In the genomic region with DNA sequence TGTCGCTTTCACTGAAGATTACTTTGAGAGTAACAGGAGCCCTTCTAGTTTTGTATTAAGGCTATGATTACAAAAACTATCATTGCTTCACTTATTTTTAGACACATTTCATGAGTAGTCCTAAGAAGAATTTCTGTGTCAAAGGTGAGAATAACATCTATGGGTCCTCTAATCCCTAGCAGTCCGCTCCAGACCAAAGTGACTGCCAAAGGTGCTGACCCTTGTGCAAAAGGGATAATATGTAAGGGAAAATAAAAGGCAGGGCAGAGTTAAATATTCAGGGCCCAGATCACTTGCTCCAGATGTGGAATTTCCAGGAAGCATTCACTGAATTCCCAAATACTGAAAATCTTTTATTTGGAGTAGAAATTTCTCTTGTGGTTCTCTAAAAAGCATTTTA, we compare ENCODE assay signal across 13 cellular contexts. TPM values are rescaled to one million over a fixed set of nuclear protein-coding genes. Genes with fewer than 3 reads are reported as not detected.
DNase-seq lines count a peak whose midpoint lies in the region; ATAC-seq and TF ChIP-seq lines count a peak whose summit lies in the region.
"Had no signal": no experiment of that assay in that cellular context is flagged by ENCODE, and none has a peak within 500 bp of the region (broad histone marks: within the 10 kb centered on the region; RNA-seq: fewer than 3 reads in every experiment).

No MANE protein-coding gene starts in this region.

- in situ Hi-C loops in Caki2 (cut with HindIII; ENCODE audit: low pct_unique_long_range_greater_than_20kb, low sequenced_read_pairs), result no loop called here

- H3K4me3 ChIP-seq in ascending aorta, result no peak overlapping the region
- H3K4me3 ChIP-seq in heart right ventricle, result no peak overlapping the region

- WGBS in heart right ventricle, 2 donors, result 24 to 50% methylated on average over 2 of the region's 2 CpGs

- H3K27ac ChIP-seq in ascending aorta (peak overlapping the region; percentile 2 to 43), heart right ventricle (peak overlapping the region in 9 of 10 donors; percentile 19 to 74 (median 43))

- H3K4me3 Mint-ChIP-seq in activated naive CD8-positive, alpha-beta T cell treated with anti-CD3 and anti-CD28 coated beads, Interleukin-2, amount 50 U/mL, for 24 hours, result no peak overlapping the region
- no peak overlapping the region for H3K4me3 Mint-ChIP-seq in activated T-cell treated with anti-CD3 and anti-CD28 coated beads, Interleukin-2, amount 50 U/mL, for 4 hours
- H3K4me3 Mint-ChIP-seq: activated CD4-positive, alpha-beta memory T cell treated with anti-CD3 and anti-CD28 coated beads, Interleukin-2, amount 10 ng/mL, durations not matched to agents 7 days and 5 days; CD8-positive, alpha-beta memory T cell had no signal

- intact Hi-C loops in ascending aorta (cut with DNase I), result no loop called here
- intact Hi-C loops in heart right ventricle (cut with DNase I), result no loop called here
- intact Hi-C loops in sciatic nerve (cut with DNase I), result no loop called here

- DNase-seq in Caki2 (ENCODE audit: low read depth) (peak; percentile 79), ascending aorta (ENCODE audit: low spot score in 2 of 2) (peak in 1 of 2 donors; percentile 81), heart right ventricle (peak in 1 of 2 donors; percentile 36), sciatic nerve (ENCODE audit: low spot score) (peak; percentile 83), GM10266 (ENCODE audit: extremely low spot score) (no peak), NCI-H1105 (lab: John Stamatoyannopoulos, UW) (no peak)
- DNase-seq in activated naive CD8-positive, alpha-beta T cell treated with anti-CD3 and anti-CD28 coated beads, Interleukin-2, amount 50 U/mL, for 24 hours, result no peak
- DNase-seq in activated T-cell treated with anti-CD3 and anti-CD28 coated beads, Interleukin-2, amount 50 U/mL, for 4 hours, result no peak
- DNase-seq: activated CD4-positive, alpha-beta memory T cell treated with anti-CD3 and anti-CD28 coated beads, Interleukin-2, amount 10 ng/mL, durations not matched to agents 7 days and 5 days; CD8-positive, alpha-beta memory T cell; Karpas-422; NCI-H446; occipital lobe had no signal

- no peaks in the 10 kb centered on the region for H3K9me3 Mint-ChIP-seq in activated naive CD8-positive, alpha-beta T cell treated with anti-CD3 and anti-CD28 coated beads, Interleukin-2, amount 50 U/mL, for 24 hours
- H3K9me3 Mint-ChIP-seq in activated T-cell treated with anti-CD3 and anti-CD28 coated beads, Interleukin-2, amount 50 U/mL, for 4 hours, result peaks cover 4% of the 10 kb centered on the region
- H3K9me3 Mint-ChIP-seq: activated CD4-positive, alpha-beta memory T cell treated with anti-CD3 and anti-CD28 coated beads, Interleukin-2, amount 10 ng/mL, durations not matched to agents 7 days and 5 days had no signal

- TF ChIP-seq CTCF in ascending aorta (IDR thresholded peaks at IDR 0.05), result no peak
- TF ChIP-seq CTCF in heart right ventricle (IDR thresholded peaks at IDR 0.05), result no peak
- TF ChIP-seq CTCF in GM10266 (IDR thresholded peaks at IDR 0.05; ENCODE audit: control insufficient read depth, insufficient read depth, low read depth, missing control alignments), result no peak

- no peaks in the 10 kb centered on the region for H3K27me3 Mint-ChIP-seq in activated naive CD8-positive, alpha-beta T cell treated with anti-CD3 and anti-CD28 coated beads, Interleukin-2, amount 50 U/mL, for 24 hours
- H3K27me3 Mint-ChIP-seq in activated T-cell treated with anti-CD3 and anti-CD28 coated beads, Interleukin-2, amount 50 U/mL, for 4 hours (ENCODE audit: low read depth), result no peaks in the 10 kb centered on the region

- H3K36me3 Mint-ChIP-seq in activated naive CD8-positive, alpha-beta T cell treated with anti-CD3 and anti-CD28 coated beads, Interleukin-2, amount 50 U/mL, for 24 hours (ENCODE audit: low read depth), result no peaks in the 10 kb centered on the region
- H3K36me3 Mint-ChIP-seq in activated T-cell treated with anti-CD3 and anti-CD28 coated beads, Interleukin-2, amount 50 U/mL, for 4 hours (ENCODE audit: insufficient read depth), result no peaks in the 10 kb centered on the region
- H3K36me3 Mint-ChIP-seq: CD8-positive, alpha-beta memory T cell had no signal

- H3K9me3 ChIP-seq in ascending aorta, result no peaks in the 10 kb centered on the region
- H3K9me3 ChIP-seq in heart right ventricle, result peaks cover 0 to 5% (median 0%) of the 10 kb centered on the region in 11 donors

- H3K36me3 ChIP-seq in ascending aorta (no peaks in the 10 kb centered on the region), heart right ventricle (peaks cover 0 to 5% (median 0%) of the 10 kb centered on the region in 9 donors)

- H3K27ac Mint-ChIP-seq in activated naive CD8-positive, alpha-beta T cell treated with anti-CD3 and anti-CD28 coated beads, Interleukin-2, amount 50 U/mL, for 24 hours, result no peak overlapping the region
- H3K27ac Mint-ChIP-seq: activated CD4-positive, alpha-beta memory T cell treated with anti-CD3 and anti-CD28 coated beads, Interleukin-2, amount 10 ng/mL, durations not matched to agents 7 days and 5 days; CD8-positive, alpha-beta memory T cell had no signal

- H3K4me1 ChIP-seq in ascending aorta (peaks cover 8 to 19% of the 10 kb centered on the region in 2 donors), heart right ventricle (peaks cover 0 to 63% (median 46%) of the 10 kb centered on the region in 9 donors)

- ATAC-seq in heart right ventricle (peak in 7 of 8 donors; percentile 34 to 79 (median 66)), sciatic nerve (peak; percentile 94)
- no peak for ATAC-seq in activated naive CD8-positive, alpha-beta T cell treated with anti-CD3 and anti-CD28 coated beads, Interleukin-2, amount 50 U/mL, for 24 hours
- ATAC-seq in activated T-cell treated with anti-CD3 and anti-CD28 coated beads, Interleukin-2, amount 50 U/mL, for 4 hours, result no peak

- H3K4me1 Mint-ChIP-seq in activated naive CD8-positive, alpha-beta T cell treated with anti-CD3 and anti-CD28 coated beads, Interleukin-2, amount 50 U/mL, for 24 hours, result peaks cover 11% of the 10 kb centered on the region
- peaks cover 8% of the 10 kb centered on the region for H3K4me1 Mint-ChIP-seq in activated T-cell treated with anti-CD3 and anti-CD28 coated beads, Interleukin-2, amount 50 U/mL, for 4 hours (ENCODE audit: low read depth)

- H3K27me3 ChIP-seq in ascending aorta, result no peaks in the 10 kb centered on the region
- H3K27me3 ChIP-seq in heart right ventricle, result no peaks in the 10 kb centered on the region

RNA-seq across cellular contexts. Expression of gene RHOBTB1, which starts 29.3 kb away (rescaled TPM):
- 23.6 and 26.7 TPM in 2 replicates for total RNA-seq in Caki2 (2014; rRNA removed; shearing (Covaris generic); ENCODE audit: low replicate concordance)
- total RNA-seq in ascending aorta, result 13.6 TPM
- total RNA-seq in heart right ventricle, result 10 to 100 TPM in 9 of 10 donors, 1 to 10 TPM in 1; 7.9 to 20.5 (median 13.4) TPM
- polyA plus RNA-seq in heart right ventricle, result 1 to 10 TPM; 4.3 to 7.1 TPM
- total RNA-seq in sciatic nerve, result 13.7 TPM
- total RNA-seq in activated T-cell treated with anti-CD3 and anti-CD28 coated beads, Interleukin-2, amount 50 U/mL, for 4 hours, result under 1 TPM in 1 of 3 donors, not detected in 2; 0.28 TPM
- polyA plus RNA-seq: CD8-positive, alpha-beta memory T cell had no signal

Comparison
In these comparisons a context has a peak if more than half of its experiments do, and no peak if none do; other contexts are left out.
1. DNase-seq: peak in Caki2 (single experiment) and sciatic nerve (single experiment); none in GM10266 (single experiment), NCI-H1105 (single experiment), activated naive CD8-positive, alpha-beta T cell treated with anti-CD3 and anti-CD28 coated beads, Interleukin-2, amount 50 U/mL, for 24 hours (single experiment) and activated T-cell treated with anti-CD3 and anti-CD28 coated beads, Interleukin-2, amount 50 U/mL, for 4 hours (single experiment).
2. ATAC-seq: peak in heart right ventricle (7 of 8) and sciatic nerve (single experiment); none in activated naive CD8-positive, alpha-beta T cell treated with anti-CD3 and anti-CD28 coated beads, Interleukin-2, amount 50 U/mL, for 24 hours (single experiment) and activated T-cell treated with anti-CD3 and anti-CD28 coated beads, Interleukin-2, amount 50 U/mL, for 4 hours (0 of 2).
3. RNA of gene RHOBTB1, which starts 29.3 kb away (total RNA-seq): 23.6 to 26.7 TPM in Caki2, 13.7 TPM in sciatic nerve (single experiment), 13.6 TPM in ascending aorta (single experiment) and 7.9 to 20.5 TPM in heart right ventricle; 0.28 TPM in activated T-cell treated with anti-CD3 and anti-CD28 coated beads, Interleukin-2, amount 50 U/mL, for 4 hours; every median in the first group is over 4 times any median in the second.